ENCODE assay signal across 9 cellular contexts in the genomic region with DNA sequence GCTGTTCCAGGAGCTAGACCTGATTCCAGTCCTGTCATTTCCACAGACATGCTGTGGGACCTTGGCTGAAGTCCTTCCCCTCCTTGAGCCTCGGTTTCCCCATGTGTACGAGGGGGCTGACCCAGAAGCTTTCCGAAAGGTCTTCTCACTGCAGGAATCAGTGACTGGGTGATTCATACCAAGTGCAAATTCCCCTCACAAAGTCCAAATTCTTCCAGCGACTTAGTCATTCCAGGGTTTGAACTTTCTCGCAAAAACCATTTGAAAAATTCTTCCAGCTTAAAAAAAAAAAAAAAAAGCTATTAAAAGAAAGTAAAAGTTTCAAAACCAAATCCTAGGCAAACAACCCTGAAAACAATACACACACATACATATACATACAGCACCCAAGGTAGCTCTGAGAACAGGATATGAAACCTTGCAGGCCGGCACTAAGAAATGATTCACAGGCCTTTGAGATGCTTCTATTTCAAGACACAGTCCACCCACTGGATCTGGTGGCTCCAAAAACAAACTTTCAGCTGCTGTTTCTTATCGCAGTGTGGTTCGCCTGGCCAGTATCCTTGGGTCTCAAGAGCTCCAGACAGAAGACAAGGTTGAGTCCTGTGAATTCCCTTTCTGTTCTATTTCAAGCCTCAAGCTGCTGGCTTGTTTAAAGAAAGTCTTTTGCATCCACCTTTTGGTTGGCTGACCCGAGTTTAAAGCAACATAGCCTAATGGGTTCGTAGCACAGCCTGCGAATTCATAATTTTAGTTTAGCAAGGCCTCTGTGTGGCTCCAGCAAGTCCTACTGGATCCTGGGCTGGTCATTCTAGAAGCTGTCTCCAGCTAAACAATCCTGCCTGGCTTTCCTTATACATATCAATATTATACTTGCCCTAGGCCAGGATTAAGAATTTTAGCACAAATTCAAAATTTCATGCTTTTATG. TPM values are rescaled to one million over a fixed set of nuclear protein-coding genes. Genes with fewer than 3 reads are reported as not detected.
DNase-seq lines count a peak whose midpoint lies in the region; ATAC-seq and TF ChIP-seq lines count a peak whose summit lies in the region.
"Had no signal": no experiment of that assay in that cellular context is flagged by ENCODE, and none has a peak within 500 bp of the region (broad histone marks: within the 10 kb centered on the region; RNA-seq: fewer than 3 reads in every experiment).

No MANE protein-coding gene starts in this region.

- H3K36me3 ChIP-seq in fibroblast of lung (ENCODE audit: control insufficient read depth, insufficient read depth, low read length) (no peaks in the 10 kb centered on the region), sigmoid colon (no peaks in the 10 kb centered on the region)

- intact Hi-C loops in sigmoid colon (cut with DNase I), result no loop called here

- H3K4me2 ChIP-seq in fibroblast of lung (ENCODE audit: extremely low read depth, insufficient read depth, low read length), result peak overlapping the region; percentile 20

- H3K4me3 ChIP-seq in fibroblast of lung (replicated peaks in 1 of 4; ENCODE audit: control extremely low read depth in 1 of 4, insufficient read depth in 1 of 4, low read depth in 3 of 4, low read length in 4 of 4) (peak overlapping the region in 2 of 4 experiments; percentile 2 to 23), sigmoid colon (peak overlapping the region in 2 of 4 donors; percentile 7 to 8)

- ATAC-seq in GM18870 (IDR thresholded peaks at IDR 0.05; ENCODE audit: unreplicated experiment) (peak; percentile 72), HG03108 (IDR thresholded peaks at IDR 0.05; ENCODE audit: unreplicated experiment) (peak; percentile 79)

- no peak for TF ChIP-seq POLR2A in sigmoid colon (IDR thresholded peaks at IDR 0.05)

- H2AFZ ChIP-seq in fibroblast of lung (ENCODE audit: low read length), result peak overlapping the region; percentile 36

- whole genome bisulfite sequencing in sigmoid colon, 2 donors, result 39 to 70% methylated on average over 11 of the region's 11 CpGs

- in situ Hi-C loops in ACHN (cut with HindIII; ENCODE audit: low pct_ligation_motif_present, low pct_unique_long_range_greater_than_20kb, low sequenced_read_pairs), result no loop called here

- TF ChIP-seq CTCF in fibroblast of lung (conservative IDR thresholded peaks at IDR 0.05 in 1 of 2, IDR thresholded peaks at IDR 0.05 in 1 of 2; ENCODE audit: low read depth in 1 of 2, low read length in 2 of 2) (no peak), sigmoid colon (IDR thresholded peaks at IDR 0.05) (no peak)

- H3K79me2 ChIP-seq in fibroblast of lung (ENCODE audit: control insufficient read depth, insufficient read depth, low read length), result no peaks in the 10 kb centered on the region

- H3K9me3 ChIP-seq in fibroblast of lung (ENCODE audit: control insufficient read depth, insufficient read depth, low read depth, low read length), result no peaks in the 10 kb centered on the region
- H3K9me3 ChIP-seq in sigmoid colon, result no peaks in the 10 kb centered on the region

- DNase-seq in ACHN (peak; percentile 76), T1000 (lab: John Stamatoyannopoulos, UW) (peak; percentile 23), fibroblast of lung (ENCODE audit: low read depth in 2 of 2) (peak; percentile 75 to 97), sigmoid colon (peak; percentile 76), GM19238 (ENCODE audit: insufficient read length, low spot score) (no peak), C1 segment of cervical spinal cord (lab: John Stamatoyannopoulos, UW) (no peak)

- peak in 2 of 4 donors; percentile 15 to 25 for TF ChIP-seq EP300 in sigmoid colon (IDR thresholded peaks at IDR 0.05)

- H3K27ac ChIP-seq in fibroblast of lung (ENCODE audit: insufficient read depth, low read length) (peak overlapping the region; percentile 91), sigmoid colon (peak overlapping the region; percentile 78 to 85 (median 84))
- H3K27ac ChIP-seq: HL-60 had no signal

- no peaks in the 10 kb centered on the region for H4K20me1 ChIP-seq in fibroblast of lung (ENCODE audit: control insufficient read depth, extremely low read depth, insufficient read depth, low read length)

- peaks cover 25% of the 10 kb centered on the region for H3K4me1 ChIP-seq in fibroblast of lung (ENCODE audit: control insufficient read depth, extremely low read depth, insufficient read depth, low read length)
- peaks cover 3 to 36% (median 33%) of the 10 kb centered on the region in 4 donors for H3K4me1 ChIP-seq in sigmoid colon

- H3K27me3 ChIP-seq in fibroblast of lung (ENCODE audit: control insufficient read depth, insufficient read depth, low read length) (no peaks in the 10 kb centered on the region), sigmoid colon (no peaks in the 10 kb centered on the region)

- peak overlapping the region; percentile 71 for H3K9ac ChIP-seq in fibroblast of lung (ENCODE audit: insufficient read depth, low read length)

RNA-seq across cellular contexts. Expression of a gene that starts 18.0 kb away (rescaled TPM):
- total RNA-seq in fibroblast of lung, result 9.9 and 42.9 TPM in 2 replicates
- polyA plus RNA-seq in fibroblast of lung, result 23.0 and 35.2 TPM in 2 replicates
- polyA plus RNA-seq in fibroblast of lung (2012), result 28.8 and 44.1 TPM in 2 replicates
- 21.5 and 54.2 TPM in 2 replicates for polyA minus RNA-seq in fibroblast of lung (ENCODE audit: low replicate concordance)
- 100 to 1,000 TPM in 2 of 4 donors, 10 to 100 TPM in 2; 72.1 to 144 (median 92.6) TPM for total RNA-seq in sigmoid colon
- polyA plus RNA-seq in sigmoid colon, result 100 to 1,000 TPM; 114 to 232 (median 220) TPM

RNA-seq across cellular contexts. Expression of a gene that starts 46.3 kb away (rescaled TPM):
- 0.17 TPM in 1 of 2 replicates, not detected in the other for total RNA-seq in fibroblast of lung
- 0.26 and 0.85 TPM in 2 replicates for polyA plus RNA-seq in fibroblast of lung
- polyA plus RNA-seq in fibroblast of lung (2012), result 0.58 and 1.8 TPM in 2 replicates
- 1.4 and 6.8 TPM in 2 replicates for polyA minus RNA-seq in fibroblast of lung (ENCODE audit: low replicate concordance)
- total RNA-seq in sigmoid colon, result under 1 TPM in 2 of 4 donors, not detected in 2; 0.14 to 0.28 TPM
- polyA plus RNA-seq in sigmoid colon, result 10 to 100 TPM in 1 of 3 donors, 1 to 10 TPM in 2; 2.4 to 10.6 (median 6.0) TPM

Comparison
In these comparisons a context has a peak if more than half of its experiments do, and no peak if none do; other contexts are left out.
1. DNase-seq: peak in ACHN (single experiment), T1000 (single experiment), fibroblast of lung (2 of 2) and sigmoid colon (single experiment); none in GM19238 (single experiment) and C1 segment of cervical spinal cord (0 of 14).